Comparison of ENCODE assay signal across 14 cellular contexts in genomic region chr4:94536049-94536448, GRCh38.
DNase-seq lines count a peak whose midpoint lies in the region; ATAC-seq and TF ChIP-seq lines count a peak whose summit lies in the region.
"Had no signal": no experiment of that assay in that cellular context is flagged by ENCODE, and none has a peak within 500 bp of the region (broad histone marks: within the 10 kb centered on the region; RNA-seq: fewer than 3 reads in every experiment).

No MANE protein-coding gene starts in this region.

- H3K36me3 ChIP-seq in GM23338 (ENCODE audit: insufficient read depth) (no peaks in the 10 kb centered on the region), neural progenitor cell (no peaks in the 10 kb centered on the region), ovary (no peaks in the 10 kb centered on the region)

- H3K9me3 Mint-ChIP-seq in GM23338 (no peaks in the 10 kb centered on the region), endothelial cell (ENCODE audit: unreplicated experiment) (no peaks in the 10 kb centered on the region), neural progenitor cell (no peaks in the 10 kb centered on the region)
- H3K9me3 Mint-ChIP-seq: dendritic cell treated with granulocyte-macrophage colony-stimulating factor and Interleukin-4, amounts not matched to agents 40 ng/mL and 50 ng/mL, for 4 days had no signal

- H3K9me3 ChIP-seq in neural progenitor cell (ENCODE audit: low read depth) (no peaks in the 10 kb centered on the region), ovary (no peaks in the 10 kb centered on the region)

- peak overlapping the region; percentile 22; the same call in 1 of the 3 replicates for H3K4me3 Mint-ChIP-seq in GM23338
- H3K4me3 Mint-ChIP-seq in endothelial cell (ENCODE audit: unreplicated experiment) = no peak overlapping the region
- H3K4me3 Mint-ChIP-seq in neural progenitor cell = no peak overlapping the region
- H3K4me3 Mint-ChIP-seq: dendritic cell treated with granulocyte-macrophage colony-stimulating factor and Interleukin-4, amounts not matched to agents 40 ng/mL and 50 ng/mL, for 4 days had no signal

- no peak for TF ChIP-seq POLR2A in ovary (IDR thresholded peaks at IDR 0.05)

- intact Hi-C loops in ovary (cut with DNase I) = no loop called here

- H3K4me3 ChIP-seq in GM23338 (peak overlapping the region; percentile 20; the same call in 1 of the 2 replicates), neural progenitor cell (no peak overlapping the region), ovary (no peak overlapping the region)

- H3K27ac Mint-ChIP-seq in GM23338 (peak overlapping the region; percentile 54; the same call in 1 of the 2 replicates), endothelial cell (ENCODE audit: unreplicated experiment) (peak overlapping the region; percentile 33), neural progenitor cell (no peak overlapping the region)

- H3K79me2 ChIP-seq in GM23338 (replicated peaks; ENCODE audit: insufficient read depth) (peaks cover 13% of the 10 kb centered on the region; the same call in 1 of the 2 replicates), neural progenitor cell (ENCODE audit: low read depth) (peaks cover 20% of the 10 kb centered on the region)

- no peaks in the 10 kb centered on the region for H3K9me2 ChIP-seq in GM23338 (ENCODE audit: insufficient read depth)

- H2AFZ ChIP-seq in GM23338 = no peak overlapping the region
- H2AFZ ChIP-seq in neural progenitor cell (replicated peaks) = no peak overlapping the region

- peak overlapping the region; percentile 65 for H3K4me2 ChIP-seq in GM23338
- H3K4me2 ChIP-seq in neural progenitor cell = peak overlapping the region; percentile 56

- H4K20me1 ChIP-seq in GM23338 (replicated peaks; ENCODE audit: insufficient read depth) (no peaks in the 10 kb centered on the region), neural progenitor cell (ENCODE audit: low read depth) (peaks cover 7% of the 10 kb centered on the region)

- H3K27me3 ChIP-seq in GM23338 (ENCODE audit: insufficient read depth) = no peaks in the 10 kb centered on the region
- H3K27me3 ChIP-seq in neural progenitor cell = no peaks in the 10 kb centered on the region
- no peaks in the 10 kb centered on the region for H3K27me3 ChIP-seq in ovary

- peak; percentile 58 for ATAC-seq in GM23338
- ATAC-seq in GM19455 (IDR thresholded peaks at IDR 0.05; ENCODE audit: unreplicated experiment) = no peak
- ATAC-seq in HG02981 (IDR thresholded peaks at IDR 0.05; ENCODE audit: unreplicated experiment) = no peak
- no peak for ATAC-seq in GM19328 (IDR thresholded peaks at IDR 0.05; ENCODE audit: unreplicated experiment)

- H3K27ac ChIP-seq in GM23338 (ENCODE audit: low read depth) = peak overlapping the region; percentile 84
- H3K27ac ChIP-seq in neural progenitor cell = peak overlapping the region; percentile 53
- H3K27ac ChIP-seq in ovary = no peak overlapping the region

- DNase-seq in GM23338 (ENCODE audit: low spot score) = peak; percentile 63
- peak; percentile 86 for DNase-seq in NCI-H82 (lab: John Stamatoyannopoulos, UW)
- DNase-seq in endothelial cell (ENCODE audit: low spot score) = no peak
- no peak for DNase-seq in neural progenitor cell (ENCODE audit: low spot score)
- no peak for DNase-seq in ovary
- DNase-seq: AML-193, aorta, NCI-H1436 treated with DMSO at 0.1 percent for 48 hours, retina, substantia nigra had no signal

- 74 to 79% (median 76%) methylated on average over 3 of the region's 3 CpGs for WGBS in ovary, 3 donors

- no peak overlapping the region for H3K9ac ChIP-seq in neural progenitor cell

- H3F3A ChIP-seq in GM23338 (replicated peaks; ENCODE audit: low read depth) (no peaks in the 10 kb centered on the region), neural progenitor cell (ENCODE audit: low read depth) (peaks cover 8% of the 10 kb centered on the region)

- peaks cover 80% of the 10 kb centered on the region for H3K4me1 ChIP-seq in GM23338 (ENCODE audit: insufficient read depth)
- H3K4me1 ChIP-seq in neural progenitor cell = peaks cover 44% of the 10 kb centered on the region
- H3K4me1 ChIP-seq in ovary (ENCODE audit: insufficient read depth) = peaks cover 2% of the 10 kb centered on the region

- TF ChIP-seq EP300 in ovary (IDR thresholded peaks at IDR 0.05) = no peak

- peaks cover 3% of the 10 kb centered on the region for H3K27me3 Mint-ChIP-seq in GM23338 (ENCODE audit: insufficient read depth, low read depth, poor library complexity)
- no peaks in the 10 kb centered on the region for H3K27me3 Mint-ChIP-seq in endothelial cell (ENCODE audit: unreplicated experiment)
- no peaks in the 10 kb centered on the region for H3K27me3 Mint-ChIP-seq in neural progenitor cell (ENCODE audit: insufficient read depth, low read depth)
- H3K27me3 Mint-ChIP-seq: dendritic cell treated with granulocyte-macrophage colony-stimulating factor and Interleukin-4, amounts not matched to agents 40 ng/mL and 50 ng/mL, for 4 days had no signal

- TF ChIP-seq CTCF in GM23338 (conservative IDR thresholded peaks at IDR 0.05; ENCODE audit: low read depth in 2 of 2) (no peak), endothelial cell (IDR thresholded peaks at IDR 0.05; ENCODE audit: unreplicated experiment) (no peak), neural progenitor cell (IDR thresholded peaks at IDR 0.05) (no peak), ovary (IDR thresholded peaks at IDR 0.05) (no peak)

- peaks cover 67% of the 10 kb centered on the region for H3K4me1 Mint-ChIP-seq in GM23338
- peaks cover 38% of the 10 kb centered on the region for H3K4me1 Mint-ChIP-seq in endothelial cell (ENCODE audit: unreplicated experiment)
- H3K4me1 Mint-ChIP-seq in neural progenitor cell = peaks cover 38% of the 10 kb centered on the region

- H3K36me3 Mint-ChIP-seq in GM23338 (ENCODE audit: low read depth) (no peaks in the 10 kb centered on the region), endothelial cell (ENCODE audit: low read depth, unreplicated experiment) (peaks cover 6% of the 10 kb centered on the region), neural progenitor cell (peaks cover 18% of the 10 kb centered on the region)

TF ChIP-seq in GM23338, 12 proteins besides CTCF, POLR2A, EP300 and RAD21 (continues in another document):
- TF ChIP-seq EZH2phosphoT487 (IDR thresholded peaks at IDR 0.05; ENCODE audit: unreplicated experiment) = no peak
- no peak for TF ChIP-seq NANOG (IDR thresholded peaks at IDR 0.05; ENCODE audit: borderline replicate concordance)
- TF ChIP-seq POLR2AphosphoS5 (IDR thresholded peaks at IDR 0.05; ENCODE audit: low read depth) = no peak
- TF ChIP-seq ZNF462 (CRISPR knock-in tag; IDR thresholded peaks at IDR 0.05) = no peak
- no peak for TF ChIP-seq JUNB (IDR thresholded peaks at IDR 0.05; ENCODE audit: unreplicated experiment)
- TF ChIP-seq STAT1 (IDR thresholded peaks at IDR 0.05; ENCODE audit: unreplicated experiment) = no peak

Comparison
In these comparisons a context has a peak if more than half of its experiments do, and no peak if none do; other contexts are left out.
1. DNase-seq: peak in GM23338 (single experiment) and NCI-H82 (single experiment); none in endothelial cell (single experiment), neural progenitor cell (single experiment) and ovary (0 of 5).
2. H3K27ac ChIP-seq: peak in GM23338 (single experiment) and neural progenitor cell (single experiment); none in ovary (0 of 2).